Comparison of ENCODE assay signal across 28 cellular contexts in genomic region chr14:80419339-80419738, GRCh38.
A peak's percentile ranks its signal among the peaks of the same experiment; 100 is the strongest.
DNase-seq lines count a peak whose midpoint lies in the region; ATAC-seq and TF ChIP-seq lines count a peak whose summit lies in the region.
"Had no signal": no experiment of that assay in that cellular context is flagged by ENCODE, and none has a peak within 500 bp of the region (broad histone marks: within the 10 kb centered on the region; RNA-seq: fewer than 3 reads in every experiment).

No MANE protein-coding gene starts in this region.

- no peak overlapping the region for H3K4me3 ChIP-seq in choroid plexus epithelial cell (ENCODE audit: low read depth, low read length)
- H3K4me3 ChIP-seq: ascending aorta; BLaER1 treated with 17β-estradiol and CSF1 and Interleukin-3, amounts not matched to agents 10 nM and 100 nM; GM23248; neural progenitor cell; PC-9; right atrium auricular region; smooth muscle cell had no signal

- TF ChIP-seq CTCF in choroid plexus epithelial cell (conservative IDR thresholded peaks at IDR 0.05; ENCODE audit: low read depth, low read length) (no peak), mesothelial cell of epicardium (IDR thresholded peaks at IDR 0.05; ENCODE audit: unreplicated experiment) (no peak)

- no peak overlapping the region for H3K4me3 Mint-ChIP-seq in mesothelial cell of epicardium
- no peak overlapping the region for H3K4me3 Mint-ChIP-seq in naive thymus-derived CD8-positive, alpha-beta T cell
- H3K4me3 Mint-ChIP-seq: activated naive CD8-positive, alpha-beta T cell treated with anti-CD3 and anti-CD28 coated beads, Interleukin-2, amount 10 ng/mL, durations not matched to agents 7 days and 5 days; activated T-cell treated with anti-CD3 and anti-CD28 coated beads, Interleukin-2, amount 50 U/mL, for 4 hours; central memory CD8-positive, alpha-beta T cell; neural progenitor cell had no signal

- no peaks in the 10 kb centered on the region for H3K9me3 Mint-ChIP-seq in mesothelial cell of epicardium
- H3K9me3 Mint-ChIP-seq in naive thymus-derived CD8-positive, alpha-beta T cell = peaks cover 0 to 9% (median 0%) of the 10 kb centered on the region in 9 donors
- H3K9me3 Mint-ChIP-seq: activated naive CD8-positive, alpha-beta T cell treated with anti-CD3 and anti-CD28 coated beads, Interleukin-2, amount 10 ng/mL, durations not matched to agents 7 days and 5 days; activated T-cell treated with anti-CD3 and anti-CD28 coated beads, Interleukin-2, amount 50 U/mL, for 4 hours; central memory CD8-positive, alpha-beta T cell; neural progenitor cell had no signal

- intact Hi-C loops in sciatic nerve (cut with DNase I) = no loop called here

- no peaks in the 10 kb centered on the region for H3K4me1 Mint-ChIP-seq in mesothelial cell of epicardium
- H3K4me1 Mint-ChIP-seq in naive thymus-derived CD8-positive, alpha-beta T cell = no peaks in the 10 kb centered on the region
- H3K4me1 Mint-ChIP-seq: activated naive CD8-positive, alpha-beta T cell treated with anti-CD3 and anti-CD28 coated beads, Interleukin-2, amount 10 ng/mL, durations not matched to agents 7 days and 5 days; central memory CD8-positive, alpha-beta T cell; neural progenitor cell had no signal

- DNase-seq in NCI-H1092 treated with DMSO at 0.1 percent for 48 hours (lab: John Stamatoyannopoulos, UW) (peak; percentile 44), NCI-H774 (lab: John Stamatoyannopoulos, UW) (peak; percentile 19), choroid plexus epithelial cell (ENCODE audit: low read depth) (peak; percentile 16), sciatic nerve (ENCODE audit: low spot score) (no peak), mesothelial cell of epicardium (ENCODE audit: low spot score in 2 of 2, unreplicated experiment in 2 of 2) (no peak), hypothalamus (lab: John Stamatoyannopoulos, UW) (no peak)
- no peak for DNase-seq in activated CD4-positive, alpha-beta T cell treated with anti-CD3 and anti-CD28 coated beads, Interleukin-2, amount 50 U/mL, for 4 hours
- DNase-seq in naive thymus-derived CD8-positive, alpha-beta T cell = no peak
- DNase-seq: activated CD4-positive, alpha-beta T cell treated with anti-CD3 and anti-CD28 coated beads, Interleukin-2, amount 50 U/mL, for 1 hour; activated CD4-positive, CD25-positive, alpha-beta regulatory T cell; activated gamma-delta T cell; activated naive CD8-positive, alpha-beta T cell treated with anti-CD3 and anti-CD28 coated beads, Interleukin-2, amount 10 ng/mL, durations not matched to agents 7 days and 5 days; activated T-cell treated with anti-CD3 and anti-CD28 coated beads, Interleukin-2, amount 50 U/mL, for 4 hours; GF-D8; GM23248; hippocampal formation; NCI-H1048; NCI-H2029 treated with DMSO at 0.1 percent for 48 hours; PC-9; SK-N-SH; stimulated activated naive CD4-positive, alpha-beta T cell treated with Interleukin-2 at 50 U/mL for 16 hours had no signal

- no peaks in the 10 kb centered on the region for H3K36me3 Mint-ChIP-seq in mesothelial cell of epicardium
- no peaks in the 10 kb centered on the region for H3K36me3 Mint-ChIP-seq in naive thymus-derived CD8-positive, alpha-beta T cell
- H3K36me3 Mint-ChIP-seq: activated naive CD8-positive, alpha-beta T cell treated with anti-CD3 and anti-CD28 coated beads, Interleukin-2, amount 10 ng/mL, durations not matched to agents 7 days and 5 days; neural progenitor cell had no signal

- H3K27ac Mint-ChIP-seq in mesothelial cell of epicardium = no peak overlapping the region
- H3K27ac Mint-ChIP-seq in naive thymus-derived CD8-positive, alpha-beta T cell = no peak overlapping the region
- H3K27ac Mint-ChIP-seq: activated naive CD8-positive, alpha-beta T cell treated with anti-CD3 and anti-CD28 coated beads, Interleukin-2, amount 10 ng/mL, durations not matched to agents 7 days and 5 days; neural progenitor cell had no signal

- no peaks in the 10 kb centered on the region for H3K27me3 Mint-ChIP-seq in mesothelial cell of epicardium (ENCODE audit: low read depth)
- H3K27me3 Mint-ChIP-seq in naive thymus-derived CD8-positive, alpha-beta T cell = peaks cover 0 to 1% (median 0%) of the 10 kb centered on the region in 5 donors
- H3K27me3 Mint-ChIP-seq: central memory CD8-positive, alpha-beta T cell had no signal

- peak; percentile 57 for ATAC-seq in sciatic nerve
- no peak for ATAC-seq in naive thymus-derived CD8-positive, alpha-beta T cell
- ATAC-seq: activated T-cell treated with anti-CD3 and anti-CD28 coated beads, Interleukin-2, amount 50 U/mL, for 4 hours; left lobe of liver had no signal

- POLR2A ChIA-PET in naive thymus-derived CD8-positive, alpha-beta T cell (lab: Charles Lee) = no interaction called here

Comparison
In these comparisons a context has a peak if more than half of its experiments do, and no peak if none do; other contexts are left out.
1. DNase-seq: peak in NCI-H1092 treated with DMSO at 0.1 percent for 48 hours (single experiment), NCI-H774 (single experiment) and choroid plexus epithelial cell (single experiment); none in sciatic nerve (single experiment), mesothelial cell of epicardium (0 of 2), activated CD4-positive, alpha-beta T cell treated with anti-CD3 and anti-CD28 coated beads, Interleukin-2, amount 50 U/mL, for 4 hours (0 of 2), naive thymus-derived CD8-positive, alpha-beta T cell (0 of 10) and hypothalamus (0 of 51).